ENCODE assay signal across 8 cellular contexts in genomic region chr10:108911814-108912541, GRCh38.
A peak's percentile ranks its signal among the peaks of the same experiment; 100 is the strongest.
DNase-seq lines count a peak whose midpoint lies in the region; ATAC-seq and TF ChIP-seq lines count a peak whose summit lies in the region.

No MANE protein-coding gene starts in this region.

- peak; percentile 62 for DNase-seq in DMS53 (lab: John Stamatoyannopoulos, UW)
- peak; percentile 87 for DNase-seq in GM23248
- peak; percentile 65 for DNase-seq in fibroblast of mammary gland (ENCODE audit: low read depth)
- no peak for DNase-seq in DMS153 treated with DMSO at 0.1 percent for 48 hours (lab: John Stamatoyannopoulos, UW; ENCODE audit: unreplicated experiment)

- H3K9ac ChIP-seq in GM23248 (peak overlapping the region; percentile 52), OCI-LY3 (ENCODE audit: low read length) (peak overlapping the region; percentile 60)

- H3K27me3 Mint-ChIP-seq in nephron (ENCODE audit: low read depth), result peaks cover 18% of the 10 kb centered on the region

- no peaks in the 10 kb centered on the region for H3K27me3 ChIP-seq in GM23248 (replicated peaks; ENCODE audit: insufficient read depth)
- H3K27me3 ChIP-seq in OCI-LY3 (ENCODE audit: low read depth, low read length), result no peaks in the 10 kb centered on the region

- no peaks in the 10 kb centered on the region for H3F3A ChIP-seq in GM23248 (ENCODE audit: insufficient read depth)

- H3K36me3 Mint-ChIP-seq in nephron (ENCODE audit: low read depth), result no peaks in the 10 kb centered on the region

- peak overlapping the region; percentile 98 for H2AFZ ChIP-seq in GM23248
- peak overlapping the region; percentile 74 for H2AFZ ChIP-seq in OCI-LY3 (ENCODE audit: low read depth, low read length)

- no peak for ATAC-seq in GM19455 (IDR thresholded peaks at IDR 0.05; ENCODE audit: unreplicated experiment)
- no peak for ATAC-seq in HG03039 (IDR thresholded peaks at IDR 0.05; ENCODE audit: unreplicated experiment)

- H3K9me3 Mint-ChIP-seq in nephron, result no peaks in the 10 kb centered on the region

- H3K27ac ChIP-seq in GM23248 (no peak overlapping the region), OCI-LY3 (ENCODE audit: low read length) (no peak overlapping the region)

- WGBS in GM23248 (ENCODE audit: low coverage in 1 of 2, low lambda C conversion rate in 2 of 2, missing lambda C conversion rate in 2 of 2), 2 experiments, result 2% methylated on average over 45 to 47 of the region's 47 CpGs

- peak overlapping the region; percentile 25 to 88 (median 37) for H3K27ac Mint-ChIP-seq in nephron

- H3K9me3 ChIP-seq in GM23248 (ENCODE audit: low read depth) (no peaks in the 10 kb centered on the region), OCI-LY3 (ENCODE audit: insufficient read depth, low read length) (no peaks in the 10 kb centered on the region)

- H3K9me2 ChIP-seq in GM23248 (ENCODE audit: insufficient read depth), result no peaks in the 10 kb centered on the region

- no peaks in the 10 kb centered on the region for H3K36me3 ChIP-seq in GM23248 (ENCODE audit: low read depth)
- no peaks in the 10 kb centered on the region for H3K36me3 ChIP-seq in OCI-LY3 (replicated peaks; ENCODE audit: low read depth, low read length)

- peak; percentile 53 for TF ChIP-seq CTCF in OCI-LY3 (IDR thresholded peaks at IDR 0.05; ENCODE audit: low read depth, low read length)
- peak; percentile 58 for TF ChIP-seq CTCF in fibroblast of mammary gland (conservative IDR thresholded peaks at IDR 0.05; ENCODE audit: control insufficient read depth, insufficient read depth, low read depth, low read length)
- TF ChIP-seq CTCF in nephron (IDR thresholded peaks at IDR 0.05; ENCODE audit: unreplicated experiment in 3 of 3), result peak; percentile 62 to 79 (median 67)

- H3K4me3 ChIP-seq in GM23248, result peak overlapping the region; percentile 90
- H3K4me3 ChIP-seq in OCI-LY3 (ENCODE audit: low read length), result peak overlapping the region; percentile 79
- peak overlapping the region; percentile 61 for H3K4me3 ChIP-seq in fibroblast of mammary gland (ENCODE audit: control insufficient read depth, low read depth, low read length)

- H3K4me1 ChIP-seq in GM23248 (ENCODE audit: insufficient read depth) (no peaks in the 10 kb centered on the region), OCI-LY3 (ENCODE audit: low read length) (peaks cover 19% of the 10 kb centered on the region)

- H3K4me2 ChIP-seq in GM23248 (ENCODE audit: unreplicated experiment) (peak overlapping the region; percentile 94), OCI-LY3 (ENCODE audit: low read length) (peak overlapping the region; percentile 69)

- in situ Hi-C loops in GM23248 (cut with MboI), result no loop called here

- peaks cover 24% of the 10 kb centered on the region for H3K4me1 Mint-ChIP-seq in nephron

- peak overlapping the region; percentile 80 to 90 (median 90) for H3K4me3 Mint-ChIP-seq in nephron

- no peaks in the 10 kb centered on the region for H3K79me2 ChIP-seq in GM23248 (ENCODE audit: insufficient read depth)
- no peaks in the 10 kb centered on the region for H3K79me2 ChIP-seq in OCI-LY3 (ENCODE audit: low read length)

- H4K20me1 ChIP-seq in GM23248 (ENCODE audit: insufficient read depth), result no peaks in the 10 kb centered on the region
- H4K20me1 ChIP-seq in OCI-LY3 (ENCODE audit: insufficient read depth, low read length), result no peaks in the 10 kb centered on the region
